In genomic region chr11:46367244-46367915, GRCh38 we compare ENCODE assay signal across 8 cellular contexts. TPM values are rescaled to one million over a fixed set of nuclear protein-coding genes. Genes with fewer than 3 reads are reported as not detected.
DNase-seq lines count a peak whose midpoint lies in the region; ATAC-seq and TF ChIP-seq lines count a peak whose summit lies in the region.

No MANE protein-coding gene starts in this region.

- H3K4me3 ChIP-seq in OCI-LY3 (ENCODE audit: low read length), result no peak overlapping the region
- peak overlapping the region in 1 of 2 donors; percentile 12 for H3K4me3 ChIP-seq in gastroesophageal sphincter

- peak overlapping the region; percentile 65 for H3K27ac Mint-ChIP-seq in activated T-helper 17 cell treated with anti-CD3 and anti-CD28 coated beads, Interleukin-2, amount 50 U/mL, for 72 hours

- H3K4me1 ChIP-seq in OCI-LY3 (ENCODE audit: low read length) (no peaks in the 10 kb centered on the region), gastroesophageal sphincter (peaks cover 0 to 62% (median 21%) of the 10 kb centered on the region in 3 donors)

- ATAC-seq in HG02588 (IDR thresholded peaks at IDR 0.05; ENCODE audit: unreplicated experiment) (peak; percentile 51), gastroesophageal sphincter (peak; percentile 73)
- peak; percentile 86 for ATAC-seq in activated T-helper 17 cell treated with anti-CD3 and anti-CD28 coated beads, Interleukin-2, amount 50 U/mL, for 72 hours (replicated peaks)

- H2AFZ ChIP-seq in OCI-LY3 (ENCODE audit: low read depth, low read length), result no peak overlapping the region

- no peak overlapping the region for H3K4me2 ChIP-seq in OCI-LY3 (ENCODE audit: low read length)

- peaks cover 10% of the 10 kb centered on the region for H3K4me1 Mint-ChIP-seq in activated T-helper 17 cell treated with anti-CD3 and anti-CD28 coated beads, Interleukin-2, amount 50 U/mL, for 72 hours

- WGBS in gastroesophageal sphincter (ENCODE audit: low coverage in 1 of 2), 2 donors, result 5% methylated on average over 4 of the region's 32 CpGs; no CpG with 5 or more reads in 1 of the 2 donors

- DNase-seq in GM03348 (ENCODE audit: low spot score), result peak; percentile 85
- peak; percentile 80 for DNase-seq in retina
- DNase-seq in RPMI8226, result no peak
- DNase-seq in NCI-H146 (lab: John Stamatoyannopoulos, UW), result no peak

- no peaks in the 10 kb centered on the region for H3K27me3 ChIP-seq in OCI-LY3 (ENCODE audit: low read depth, low read length)
- no peaks in the 10 kb centered on the region for H3K27me3 ChIP-seq in gastroesophageal sphincter

- peak overlapping the region; percentile 32 for H3K4me3 Mint-ChIP-seq in activated T-helper 17 cell treated with anti-CD3 and anti-CD28 coated beads, Interleukin-2, amount 50 U/mL, for 72 hours

- peaks cover 2% of the 10 kb centered on the region; the same call in 1 of the 2 replicates for H4K20me1 ChIP-seq in OCI-LY3 (ENCODE audit: insufficient read depth, low read length)

- TF ChIP-seq POLR2A in gastroesophageal sphincter (IDR thresholded peaks at IDR 0.05), result no peak

- no peak overlapping the region for H3K27ac ChIP-seq in OCI-LY3 (ENCODE audit: low read length)
- peak overlapping the region in 2 of 4 donors; percentile 12 to 29 for H3K27ac ChIP-seq in gastroesophageal sphincter

- no peak for TF ChIP-seq EP300 in gastroesophageal sphincter (IDR thresholded peaks at IDR 0.05)

- H3K79me2 ChIP-seq in OCI-LY3 (ENCODE audit: low read length), result peaks cover 13% of the 10 kb centered on the region

- H3K9me3 ChIP-seq in OCI-LY3 (ENCODE audit: insufficient read depth, low read length) (no peaks in the 10 kb centered on the region), gastroesophageal sphincter (no peaks in the 10 kb centered on the region)

- no peaks in the 10 kb centered on the region for H3K9me3 Mint-ChIP-seq in activated T-helper 17 cell treated with anti-CD3 and anti-CD28 coated beads, Interleukin-2, amount 50 U/mL, for 72 hours

- H3K36me3 ChIP-seq in OCI-LY3 (replicated peaks; ENCODE audit: low read depth, low read length) (peaks cover 10% of the 10 kb centered on the region), gastroesophageal sphincter (peaks cover 0 to 46% of the 10 kb centered on the region in 2 donors)

- peaks cover 46% of the 10 kb centered on the region for H3K36me3 Mint-ChIP-seq in activated T-helper 17 cell treated with anti-CD3 and anti-CD28 coated beads, Interleukin-2, amount 50 U/mL, for 72 hours (ENCODE audit: low read depth)

- no peak overlapping the region for H3K9ac ChIP-seq in OCI-LY3 (ENCODE audit: low read length)

- no peaks in the 10 kb centered on the region for H3K27me3 Mint-ChIP-seq in activated T-helper 17 cell treated with anti-CD3 and anti-CD28 coated beads, Interleukin-2, amount 50 U/mL, for 72 hours

- peak; percentile 70 for TF ChIP-seq CTCF in OCI-LY3 (IDR thresholded peaks at IDR 0.05; ENCODE audit: low read depth, low read length)
- peak in 3 of 4 experiments; percentile 89 to 98 (median 93) for TF ChIP-seq CTCF in gastroesophageal sphincter (IDR thresholded peaks at IDR 0.05)

RNA-seq across cellular contexts. Expression of gene MDK, which starts 14.1 kb away (rescaled TPM):
- 10 to 100 TPM in 1 of 2 donors, 1 to 10 TPM in 1; 8.5 to 12.9 TPM for total RNA-seq in activated T-helper 17 cell treated with anti-CD3 and anti-CD28 coated beads, Interleukin-2, amount 50 U/mL, for 72 hours
- total RNA-seq in gastroesophageal sphincter, result 10 to 100 TPM in 2 of 4 donors, 1 to 10 TPM in 2; 5.0 to 25.0 (median 14.1) TPM

RNA-seq across cellular contexts. Expression of gene DGKZ, which starts 20.1 kb away (rescaled TPM):
- total RNA-seq in activated T-helper 17 cell treated with anti-CD3 and anti-CD28 coated beads, Interleukin-2, amount 50 U/mL, for 72 hours, result 100 to 1,000 TPM in 1 of 2 donors, 10 to 100 TPM in 1; 78.9 to 100 TPM
- total RNA-seq in gastroesophageal sphincter, result 10 to 100 TPM; 39.2 to 78.8 (median 46.5) TPM

RNA-seq across cellular contexts. Expression of gene CHRM4, which starts 24.2 kb away (rescaled TPM):
- total RNA-seq in activated T-helper 17 cell treated with anti-CD3 and anti-CD28 coated beads, Interleukin-2, amount 50 U/mL, for 72 hours, result 1 to 10 TPM in 1 of 2 donors, under 1 TPM in 1; 0.90 to 6.1 TPM
- total RNA-seq in gastroesophageal sphincter, result 1 to 10 TPM in 1 of 4 donors, under 1 TPM in 2, not detected in 1; 0.27 to 1.3 (median 0.69) TPM

Comparison
In these comparisons a context has a peak if more than half of its experiments do, and no peak if none do; other contexts are left out.
1. DNase-seq: peak in GM03348 (single experiment) and retina (single experiment); none in RPMI8226 (single experiment) and NCI-H146 (single experiment).
2. Peak in every context shown above with its lines, with median percentiles within 50 percentile points of each other: ATAC-seq.